Comparison of ENCODE assay signal across 26 cellular contexts in genomic region chr3:183409219-183409618, GRCh38. TPM values are rescaled to one million over a fixed set of nuclear protein-coding genes. Genes with fewer than 3 reads are reported as not detected.
DNase-seq lines count a peak whose midpoint lies in the region; ATAC-seq, FAIRE-seq and TF ChIP-seq lines count a peak whose summit lies in the region.
"Had no signal": no experiment of that assay in that cellular context is flagged by ENCODE, and none has a peak within 500 bp of the region (broad histone marks: within the 10 kb centered on the region; RNA-seq: fewer than 3 reads in every experiment).

No MANE protein-coding gene starts in this region.

- no peaks in the 10 kb centered on the region for H3K27me3 ChIP-seq in SK-N-SH (ENCODE audit: insufficient read depth)
- no peaks in the 10 kb centered on the region for H3K27me3 ChIP-seq in pancreas
- H3K27me3 ChIP-seq in A673 (replicated peaks; ENCODE audit: insufficient read depth, low read depth, low read length, poor library complexity): peaks cover 14% of the 10 kb centered on the region
- H3K27me3 ChIP-seq: BLaER1 treated with 17β-estradiol and CSF1 and Interleukin-3, amounts not matched to agents 10 nM and 100 nM had no signal

- no peak for TF ChIP-seq CTCF in SK-N-SH (IDR thresholded peaks at IDR 0.05)
- no peak for TF ChIP-seq CTCF in LNCaP clone FGC (IDR thresholded peaks at IDR 0.05; ENCODE audit: control insufficient read depth, extremely low read depth, insufficient read depth)
- TF ChIP-seq CTCF in VCaP (conservative IDR thresholded peaks at IDR 0.05): no peak
- no peak for TF ChIP-seq CTCF in pancreas (IDR thresholded peaks at IDR 0.05)
- TF ChIP-seq CTCF in A673 (conservative IDR thresholded peaks at IDR 0.05; ENCODE audit: low read depth, low read length): no peak

- H3K36me3 ChIP-seq in SK-N-SH (replicated peaks in 1 of 2; ENCODE audit: control insufficient read depth in 1 of 2, insufficient read depth in 2 of 2, low read length in 1 of 2): no peaks in the 10 kb centered on the region
- H3K36me3 ChIP-seq in pancreas: no peaks in the 10 kb centered on the region
- no peaks in the 10 kb centered on the region for H3K36me3 ChIP-seq in A673 (ENCODE audit: insufficient read depth, low read length, poor library complexity, severe bottlenecking)
- H3K36me3 ChIP-seq: BLaER1 treated with 17β-estradiol and CSF1 and Interleukin-3, amounts not matched to agents 10 nM and 100 nM had no signal

- no peak overlapping the region for H3K4me3 ChIP-seq in SK-N-SH (ENCODE audit: low read depth in 2 of 2, low read length in 1 of 2)
- peak overlapping the region; percentile 7; the same call in 1 of the 2 replicates for H3K4me3 ChIP-seq in LNCaP clone FGC (ENCODE audit: low read depth, low read length)
- H3K4me3 ChIP-seq in pancreas: no peak overlapping the region
- no peak overlapping the region for H3K4me3 ChIP-seq in A673 (ENCODE audit: low read depth, low read length, poor library complexity, severe bottlenecking)
- H3K4me3 ChIP-seq: BLaER1 treated with 17β-estradiol and CSF1 and Interleukin-3, amounts not matched to agents 10 nM and 100 nM; GM12878 had no signal

- H2AFZ ChIP-seq in SK-N-SH (ENCODE audit: low read depth): no peak overlapping the region

- H3K27ac ChIP-seq in SK-N-SH (ENCODE audit: low read depth in 2 of 2, low read length in 1 of 2) (no peak overlapping the region; a peak in 1 of 4 replicates), VCaP (peak overlapping the region; percentile 77), pancreas (no peak overlapping the region), A673 (ENCODE audit: low read depth, low read length, poor library complexity, severe bottlenecking) (no peak overlapping the region)
- H3K27ac ChIP-seq: BLaER1 treated with 17β-estradiol and CSF1 and Interleukin-3, amounts not matched to agents 10 nM and 100 nM had no signal

- H3F3A ChIP-seq in SK-N-SH (replicated peaks; ENCODE audit: insufficient read depth): no peaks in the 10 kb centered on the region

- H3K4me1 ChIP-seq in SK-N-SH (ENCODE audit: control insufficient read depth in 1 of 2, insufficient read depth in 2 of 2, low read depth in 1 of 2, low read length in 1 of 2) (peaks cover 0 to 14% of the 10 kb centered on the region in 2 experiments; a peak in 2 of 4 replicates), pancreas (peaks cover 0 to 9% (median 0%) of the 10 kb centered on the region in 3 donors), A673 (ENCODE audit: insufficient read depth, low read length, poor library complexity, severe bottlenecking) (no peaks in the 10 kb centered on the region)
- H3K4me1 ChIP-seq: BLaER1 treated with 17β-estradiol and CSF1 and Interleukin-3, amounts not matched to agents 10 nM and 100 nM had no signal

- no peaks in the 10 kb centered on the region for H3K9me2 ChIP-seq in SK-N-SH

- CTCF ChIA-PET in SK-N-SH (lab: Yijun Ruan, JAX): interaction anchor here (2.0 kb wide), 1 partner anchor 287 kb away, joined by 6 read pairs; no protein-coding TSS in a partner anchor
- CTCF ChIA-PET in A673 (lab: Charles Lee): no interaction called here

- DNase-seq in SK-N-SH: no peak
- DNase-seq in LNCaP clone FGC (ENCODE audit: low read depth): peak; percentile 72
- no peak for DNase-seq in pancreas
- no peak for DNase-seq in A673 (ENCODE audit: low spot score)
- DNase-seq: 8988T; AML-193; CD4-positive, alpha-beta memory T cell; CD4-positive, CD25-positive, alpha-beta regulatory T cell; CD8-positive, alpha-beta memory T cell; COR-L47; DMS 273 treated with DMSO at 0.1 percent for 48 hours; DMS153; DMS53; DND-41; EL; GDM1 had no signal

- POLR2A ChIA-PET in SK-N-SH (lab: Yijun Ruan, JAX) (no interaction called here), A673 (lab: Charles Lee; ENCODE audit: low non-redundant PET) (no interaction called here)

- intact Hi-C loops in pancreas (cut with DNase I) (no loop called here), A673 (cut with micrococcal nuclease; ENCODE audit: unreplicated experiment) (no loop called here)

- H3K79me2 ChIP-seq in SK-N-SH (ENCODE audit: insufficient read depth): no peaks in the 10 kb centered on the region

- no peak overlapping the region for H3K9ac ChIP-seq in SK-N-SH
- H3K9ac ChIP-seq: BLaER1 treated with 17β-estradiol and CSF1 and Interleukin-3, amounts not matched to agents 10 nM and 100 nM had no signal

- no peaks in the 10 kb centered on the region for H4K20me1 ChIP-seq in SK-N-SH (ENCODE audit: insufficient read depth)

- no peak for ATAC-seq in SK-N-SH treated with all-trans-retinoic acid at 6 μM for 48 hours
- ATAC-seq in pancreas: peak in 3 of 4 donors; percentile 61 to 91 (median 77)
- ATAC-seq in HG03378 (IDR thresholded peaks at IDR 0.05; ENCODE audit: unreplicated experiment): no peak
- ATAC-seq in GM18511 (IDR thresholded peaks at IDR 0.05; ENCODE audit: unreplicated experiment): no peak
- ATAC-seq: GM12878 had no signal

- no peak for FAIRE-seq in pancreas (lab: Jason Lieb, UNC)
- FAIRE-seq: A204.1, GM12878, GM12892, GM18507, GM19239 had no signal

- TF ChIP-seq EP300 in SK-N-SH (IDR thresholded peaks at IDR 0.05; ENCODE audit: borderline replicate concordance in 1 of 2, low read depth in 1 of 2, low read length in 1 of 2): no peak

- no peak for TF ChIP-seq RAD21 in SK-N-SH (IDR thresholded peaks at IDR 0.05; ENCODE audit: low read length)

- WGBS in SK-N-SH (ENCODE audit: low lambda C conversion rate): 77% methylated on average over 2 of the region's 2 CpGs
- 52 to 56% methylated on average over 2 of the region's 2 CpGs for WGBS in pancreas, 2 donors

- no peaks in the 10 kb centered on the region for H3K9me3 ChIP-seq in SK-N-SH
- H3K9me3 ChIP-seq in pancreas: no peaks in the 10 kb centered on the region
- H3K9me3 ChIP-seq in A673 (ENCODE audit: low read depth, low read length, poor library complexity, severe bottlenecking): no peaks in the 10 kb centered on the region
- H3K9me3 ChIP-seq: BLaER1 treated with 17β-estradiol and CSF1 and Interleukin-3, amounts not matched to agents 10 nM and 100 nM had no signal

- H3K4me2 ChIP-seq in SK-N-SH: no peak overlapping the region
- H3K4me2 ChIP-seq: BLaER1 treated with 17β-estradiol and CSF1 and Interleukin-3, amounts not matched to agents 10 nM and 100 nM had no signal

- BruUV-seq in A673 (replicated peaks; lab: Mats Ljungman, UMichigan): no TSS peak

TF ChIP-seq in SK-N-SH treated with all-trans-retinoic acid at 6 μM for 48 hours, 23 proteins besides CTCF, POLR2A, EP300 and RAD21 (continues in another document):
- peak; percentile 91 for TF ChIP-seq ISL1 (CRISPR knock-in tag; IDR thresholded peaks at IDR 0.05)
- no peak for TF ChIP-seq OSR1 (CRISPR knock-in tag; IDR thresholded peaks at IDR 0.05)
- TF ChIP-seq ZNF70 (CRISPR knock-in tag; IDR thresholded peaks at IDR 0.05): no peak
- no peak for TF ChIP-seq ZFP3 (CRISPR knock-in tag; IDR thresholded peaks at IDR 0.05)
- TF ChIP-seq ZNF8 (CRISPR knock-in tag; IDR thresholded peaks at IDR 0.05): no peak

TF ChIP-seq in SK-N-SH, 30 proteins besides CTCF, POLR2A, EP300 and RAD21 (continues in another document):
- TF ChIP-seq TEAD4 (IDR thresholded peaks at IDR 0.05; ENCODE audit: borderline replicate concordance, insufficient read depth): no peak
- TF ChIP-seq IRF3 (IDR thresholded peaks at IDR 0.05; ENCODE audit: low read depth, low read length): no peak
- no peak for TF ChIP-seq CHD2 (IDR thresholded peaks at IDR 0.05; ENCODE audit: low read length, partially characterized antibody)
- no peak for TF ChIP-seq POLR2AphosphoS5 (IDR thresholded peaks at IDR 0.05; ENCODE audit: low read depth, low read length)
- TF ChIP-seq ELF1 (IDR thresholded peaks at IDR 0.05): no peak
- no peak for TF ChIP-seq YY1 (IDR thresholded peaks at IDR 0.05; ENCODE audit: low read depth)
- no peak for TF ChIP-seq FOXJ3 (CRISPR knock-in tag; IDR thresholded peaks at IDR 0.05)
- TF ChIP-seq TCF12 (IDR thresholded peaks at IDR 0.05): no peak
- no peak for TF ChIP-seq REST (IDR thresholded peaks at IDR 0.05; ENCODE audit: low read depth, low read length)
- no peak for TF ChIP-seq GABPA (IDR thresholded peaks at IDR 0.05; ENCODE audit: low read depth)

RNA-seq across cellular contexts. Expression of gene MCF2L2, which starts 19.2 kb away (rescaled TPM):
- polyA plus RNA-seq in SK-N-SH (2012; rRNA removed): 0.56 and 0.75 TPM in 2 replicates
- polyA plus RNA-seq in SK-N-SH (2012; cell fraction: cytosol; rRNA removed): 0.35 and 0.42 TPM in 2 replicates
- polyA plus RNA-seq in SK-N-SH (2012; cell fraction: nucleus; rRNA removed): 1.8 and 2.7 TPM in 2 replicates
- 1 to 10 TPM in 3 of 6 donors, under 1 TPM in 3; 0.54 to 2.0 (median 0.97) TPM for total RNA-seq in pancreas
- 1 to 10 TPM in 1 of 2 donors, under 1 TPM in 1; 0.80 to 1.8 TPM for polyA plus RNA-seq in pancreas
- total RNA-seq in A673 (2021): 0.26 TPM in 1 of 2 replicates, not detected in the other

Comparison
In these comparisons a context has a peak if more than half of its experiments do, and no peak if none do; other contexts are left out.
1. ATAC-seq: peak in pancreas (3 of 4); none in SK-N-SH treated with all-trans-retinoic acid at 6 μM for 48 hours (single experiment), HG03378 (single experiment) and GM18511 (single experiment).